Comparison of ENCODE assay signal across 1 cellular context in the genomic region with DNA sequence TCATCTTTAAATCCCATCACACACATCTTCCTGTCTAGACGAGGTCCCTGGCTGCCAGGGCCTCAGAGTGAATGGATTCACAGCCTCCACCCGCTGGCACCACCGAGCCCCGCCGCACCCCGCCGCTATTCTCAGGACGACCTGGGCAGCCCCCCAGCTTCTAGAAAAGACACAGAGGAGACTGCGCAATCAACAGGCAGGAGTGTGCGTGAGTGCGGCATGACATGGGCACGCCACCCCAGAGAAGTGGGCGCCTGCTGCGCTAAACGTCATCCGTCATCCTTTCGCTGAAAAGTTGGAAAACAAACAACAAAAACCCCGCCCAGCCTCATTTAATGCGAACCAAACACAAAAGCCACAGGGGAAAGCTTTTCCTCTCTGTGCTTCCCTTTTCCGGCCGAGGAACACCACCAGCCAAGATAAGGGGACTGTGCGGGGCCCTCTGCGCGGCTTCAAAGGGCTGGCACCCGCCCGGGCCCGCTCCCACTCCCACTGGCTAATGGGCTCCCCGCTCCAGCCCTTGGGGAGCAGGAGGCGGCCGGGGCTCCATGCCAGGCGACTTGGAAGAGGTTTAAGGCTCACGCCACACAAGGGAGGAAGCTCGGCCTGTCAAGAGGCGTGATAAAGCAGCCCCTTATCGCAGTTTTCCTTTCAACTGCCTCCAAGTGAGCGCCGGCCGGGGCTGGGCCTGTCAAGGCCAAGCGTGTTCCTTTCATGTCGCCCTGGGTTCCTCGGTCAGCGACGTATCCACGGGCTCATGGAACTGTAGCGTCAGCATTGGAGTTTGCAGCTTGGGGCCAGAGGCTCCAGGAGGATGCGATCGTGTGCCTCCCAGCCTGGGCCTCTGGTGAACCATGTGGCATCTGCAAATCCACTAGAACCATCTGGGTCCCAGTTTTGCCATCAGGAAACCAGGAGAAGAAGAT.
TF ChIP-seq lines count a peak whose summit lies in the region.

No MANE protein-coding gene starts in this region.

TF ChIP-seq in K562, 482 proteins besides CTCF, POLR2A, EP300 and RAD21 (continued from another document and continues in another):
- TF ChIP-seq, protein P1, sequence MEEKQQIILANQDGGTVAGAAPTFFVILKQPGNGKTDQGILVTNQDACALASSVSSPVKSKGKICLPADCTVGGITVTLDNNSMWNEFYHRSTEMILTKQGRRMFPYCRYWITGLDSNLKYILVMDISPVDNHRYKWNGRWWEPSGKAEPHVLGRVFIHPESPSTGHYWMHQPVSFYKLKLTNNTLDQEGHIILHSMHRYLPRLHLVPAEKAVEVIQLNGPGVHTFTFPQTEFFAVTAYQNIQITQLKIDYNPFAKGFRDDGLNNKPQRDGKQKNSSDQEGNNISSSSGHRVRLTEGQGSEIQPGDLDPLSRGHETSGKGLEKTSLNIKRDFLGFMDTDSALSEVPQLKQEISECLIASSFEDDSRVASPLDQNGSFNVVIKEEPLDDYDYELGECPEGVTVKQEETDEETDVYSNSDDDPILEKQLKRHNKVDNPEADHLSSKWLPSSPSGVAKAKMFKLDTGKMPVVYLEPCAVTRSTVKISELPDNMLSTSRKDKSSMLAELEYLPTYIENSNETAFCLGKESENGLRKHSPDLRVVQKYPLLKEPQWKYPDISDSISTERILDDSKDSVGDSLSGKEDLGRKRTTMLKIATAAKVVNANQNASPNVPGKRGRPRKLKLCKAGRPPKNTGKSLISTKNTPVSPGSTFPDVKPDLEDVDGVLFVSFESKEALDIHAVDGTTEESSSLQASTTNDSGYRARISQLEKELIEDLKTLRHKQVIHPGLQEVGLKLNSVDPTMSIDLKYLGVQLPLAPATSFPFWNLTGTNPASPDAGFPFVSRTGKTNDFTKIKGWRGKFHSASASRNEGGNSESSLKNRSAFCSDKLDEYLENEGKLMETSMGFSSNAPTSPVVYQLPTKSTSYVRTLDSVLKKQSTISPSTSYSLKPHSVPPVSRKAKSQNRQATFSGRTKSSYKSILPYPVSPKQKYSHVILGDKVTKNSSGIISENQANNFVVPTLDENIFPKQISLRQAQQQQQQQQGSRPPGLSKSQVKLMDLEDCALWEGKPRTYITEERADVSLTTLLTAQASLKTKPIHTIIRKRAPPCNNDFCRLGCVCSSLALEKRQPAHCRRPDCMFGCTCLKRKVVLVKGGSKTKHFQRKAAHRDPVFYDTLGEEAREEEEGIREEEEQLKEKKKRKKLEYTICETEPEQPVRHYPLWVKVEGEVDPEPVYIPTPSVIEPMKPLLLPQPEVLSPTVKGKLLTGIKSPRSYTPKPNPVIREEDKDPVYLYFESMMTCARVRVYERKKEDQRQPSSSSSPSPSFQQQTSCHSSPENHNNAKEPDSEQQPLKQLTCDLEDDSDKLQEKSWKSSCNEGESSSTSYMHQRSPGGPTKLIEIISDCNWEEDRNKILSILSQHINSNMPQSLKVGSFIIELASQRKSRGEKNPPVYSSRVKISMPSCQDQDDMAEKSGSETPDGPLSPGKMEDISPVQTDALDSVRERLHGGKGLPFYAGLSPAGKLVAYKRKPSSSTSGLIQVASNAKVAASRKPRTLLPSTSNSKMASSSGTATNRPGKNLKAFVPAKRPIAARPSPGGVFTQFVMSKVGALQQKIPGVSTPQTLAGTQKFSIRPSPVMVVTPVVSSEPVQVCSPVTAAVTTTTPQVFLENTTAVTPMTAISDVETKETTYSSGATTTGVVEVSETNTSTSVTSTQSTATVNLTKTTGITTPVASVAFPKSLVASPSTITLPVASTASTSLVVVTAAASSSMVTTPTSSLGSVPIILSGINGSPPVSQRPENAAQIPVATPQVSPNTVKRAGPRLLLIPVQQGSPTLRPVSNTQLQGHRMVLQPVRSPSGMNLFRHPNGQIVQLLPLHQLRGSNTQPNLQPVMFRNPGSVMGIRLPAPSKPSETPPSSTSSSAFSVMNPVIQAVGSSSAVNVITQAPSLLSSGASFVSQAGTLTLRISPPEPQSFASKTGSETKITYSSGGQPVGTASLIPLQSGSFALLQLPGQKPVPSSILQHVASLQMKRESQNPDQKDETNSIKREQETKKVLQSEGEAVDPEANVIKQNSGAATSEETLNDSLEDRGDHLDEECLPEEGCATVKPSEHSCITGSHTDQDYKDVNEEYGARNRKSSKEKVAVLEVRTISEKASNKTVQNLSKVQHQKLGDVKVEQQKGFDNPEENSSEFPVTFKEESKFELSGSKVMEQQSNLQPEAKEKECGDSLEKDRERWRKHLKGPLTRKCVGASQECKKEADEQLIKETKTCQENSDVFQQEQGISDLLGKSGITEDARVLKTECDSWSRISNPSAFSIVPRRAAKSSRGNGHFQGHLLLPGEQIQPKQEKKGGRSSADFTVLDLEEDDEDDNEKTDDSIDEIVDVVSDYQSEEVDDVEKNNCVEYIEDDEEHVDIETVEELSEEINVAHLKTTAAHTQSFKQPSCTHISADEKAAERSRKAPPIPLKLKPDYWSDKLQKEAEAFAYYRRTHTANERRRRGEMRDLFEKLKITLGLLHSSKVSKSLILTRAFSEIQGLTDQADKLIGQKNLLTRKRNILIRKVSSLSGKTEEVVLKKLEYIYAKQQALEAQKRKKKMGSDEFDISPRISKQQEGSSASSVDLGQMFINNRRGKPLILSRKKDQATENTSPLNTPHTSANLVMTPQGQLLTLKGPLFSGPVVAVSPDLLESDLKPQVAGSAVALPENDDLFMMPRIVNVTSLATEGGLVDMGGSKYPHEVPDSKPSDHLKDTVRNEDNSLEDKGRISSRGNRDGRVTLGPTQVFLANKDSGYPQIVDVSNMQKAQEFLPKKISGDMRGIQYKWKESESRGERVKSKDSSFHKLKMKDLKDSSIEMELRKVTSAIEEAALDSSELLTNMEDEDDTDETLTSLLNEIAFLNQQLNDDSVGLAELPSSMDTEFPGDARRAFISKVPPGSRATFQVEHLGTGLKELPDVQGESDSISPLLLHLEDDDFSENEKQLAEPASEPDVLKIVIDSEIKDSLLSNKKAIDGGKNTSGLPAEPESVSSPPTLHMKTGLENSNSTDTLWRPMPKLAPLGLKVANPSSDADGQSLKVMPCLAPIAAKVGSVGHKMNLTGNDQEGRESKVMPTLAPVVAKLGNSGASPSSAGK (IDR thresholded peaks at IDR 0.05): peak; percentile 89
- TF ChIP-seq XRCC5 (IDR thresholded peaks at IDR 0.05; ENCODE audit: low read depth, low read length) (peak; percentile 74), YY1 (IDR thresholded peaks at IDR 0.05; ENCODE audit: borderline replicate concordance in 1 of 3, control insufficient read depth in 1 of 3, extremely low read depth in 1 of 3, insufficient read depth in 3 of 3, insufficient read length in 1 of 3, insufficient replicate concordance in 2 of 3, low read depth in 1 of 3, low read length in 2 of 3) (peak in 1 of 3 experiments; percentile 39), ZNF707 (CRISPR knock-in tag; conservative IDR thresholded peaks at IDR 0.05) (0 out of 2 replicates have a peak, but pooled peaks have one; percentile 9), L3MBTL2 (IDR thresholded peaks at IDR 0.05) (peak; percentile 89), ZNF324 (CRISPR knock-in tag; IDR thresholded peaks at IDR 0.05) (0 out of 2 replicates have a peak, but pooled peaks have one; percentile 42), HDAC2 (IDR thresholded peaks at IDR 0.05) (0 out of 2 replicates have a peak, but pooled peaks have one; percentile 66), ERF (CRISPR knock-in tag; IDR thresholded peaks at IDR 0.05) (peak; percentile 42; the same call in 1 of the 2 replicates), MYNN (IDR thresholded peaks at IDR 0.05) (peak; percentile 32; the same call in 1 of the 2 replicates), MYNN (CRISPR knock-in tag; IDR thresholded peaks at IDR 0.05) (no peak), CBFB (CRISPR knock-in tag; IDR thresholded peaks at IDR 0.05) (no peak), BRD4 (IDR thresholded peaks at IDR 0.05) (no peak; the same call in 1 of the 2 replicates), CBX1 (IDR thresholded peaks at IDR 0.05; ENCODE audit: low read depth) (0 out of 2 replicates have a peak, but pooled peaks have one; percentile 21), ZNF583 (CRISPR knock-in tag; IDR thresholded peaks at IDR 0.05) (peak; percentile 63; the same call in 1 of the 2 replicates), ZNF316 (IDR thresholded peaks at IDR 0.05) (peak; percentile 57), ZBTB8A (IDR thresholded peaks at IDR 0.05; ENCODE audit: partially characterized antibody) (no peak), SUPT5H (IDR thresholded peaks at IDR 0.05) (peak; percentile 61; the same call in 1 of the 2 replicates), SNIP1 (IDR thresholded peaks at IDR 0.05; ENCODE audit: low read depth) (no peak), ZNF668 (CRISPR knock-in tag; IDR thresholded peaks at IDR 0.05) (no peak), PHF8 (IDR thresholded peaks at IDR 0.05; ENCODE audit: borderline replicate concordance, low read length) (peak; percentile 58; the same call in 1 of the 2 replicates), DMBX1 (CRISPR knock-in tag; IDR thresholded peaks at IDR 0.05; ENCODE audit: borderline replicate concordance) (peak; percentile 68; the same call in 1 of the 2 replicates), SMAD4 (CRISPR knock-in tag; conservative IDR thresholded peaks at IDR 0.05) (0 out of 2 replicates have a peak, but pooled peaks have one; percentile 74), BHLHE40 (IDR thresholded peaks at IDR 0.05; ENCODE audit: low read length) (peak; percentile 67), GATAD2B (IDR thresholded peaks at IDR 0.05; ENCODE audit: borderline replicate concordance) (0 out of 2 replicates have a peak, but pooled peaks have one; percentile 22), SRF (CRISPR knock-in tag; IDR thresholded peaks at IDR 0.05) (peak in 1 of 2 experiments; percentile 62; a peak in 1 of 4 replicates), CCNT2 (IDR thresholded peaks at IDR 0.05; ENCODE audit: borderline replicate concordance, extremely low read depth, insufficient read length, low read depth, low read length) (peak; percentile 65)
- TF ChIP-seq, protein P2, sequence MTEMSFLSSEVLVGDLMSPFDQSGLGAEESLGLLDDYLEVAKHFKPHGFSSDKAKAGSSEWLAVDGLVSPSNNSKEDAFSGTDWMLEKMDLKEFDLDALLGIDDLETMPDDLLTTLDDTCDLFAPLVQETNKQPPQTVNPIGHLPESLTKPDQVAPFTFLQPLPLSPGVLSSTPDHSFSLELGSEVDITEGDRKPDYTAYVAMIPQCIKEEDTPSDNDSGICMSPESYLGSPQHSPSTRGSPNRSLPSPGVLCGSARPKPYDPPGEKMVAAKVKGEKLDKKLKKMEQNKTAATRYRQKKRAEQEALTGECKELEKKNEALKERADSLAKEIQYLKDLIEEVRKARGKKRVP (CRISPR knock-in tag; IDR thresholded peaks at IDR 0.05): no peak
- TF ChIP-seq, protein P3, sequence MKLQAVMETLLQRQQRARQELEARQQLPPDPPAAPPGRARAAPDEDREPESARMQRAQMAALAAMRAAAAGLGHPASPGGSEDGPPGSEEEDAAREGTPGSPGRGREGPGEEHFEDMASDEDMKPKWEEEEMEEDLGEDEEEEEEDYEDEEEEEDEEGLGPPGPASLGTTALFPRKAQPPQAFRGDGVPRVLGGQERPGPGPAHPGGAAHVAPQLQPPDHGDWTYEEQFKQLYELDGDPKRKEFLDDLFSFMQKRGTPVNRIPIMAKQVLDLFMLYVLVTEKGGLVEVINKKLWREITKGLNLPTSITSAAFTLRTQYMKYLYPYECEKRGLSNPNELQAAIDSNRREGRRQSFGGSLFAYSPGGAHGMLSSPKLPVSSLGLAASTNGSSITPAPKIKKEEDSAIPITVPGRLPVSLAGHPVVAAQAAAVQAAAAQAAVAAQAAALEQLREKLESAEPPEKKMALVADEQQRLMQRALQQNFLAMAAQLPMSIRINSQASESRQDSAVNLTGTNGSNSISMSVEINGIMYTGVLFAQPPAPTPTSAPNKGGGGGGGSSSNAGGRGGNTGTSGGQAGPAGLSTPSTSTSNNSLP (IDR thresholded peaks at IDR 0.05; ENCODE audit: borderline replicate concordance, low read depth, low read length): no peak
- TF ChIP-seq, protein P4, sequence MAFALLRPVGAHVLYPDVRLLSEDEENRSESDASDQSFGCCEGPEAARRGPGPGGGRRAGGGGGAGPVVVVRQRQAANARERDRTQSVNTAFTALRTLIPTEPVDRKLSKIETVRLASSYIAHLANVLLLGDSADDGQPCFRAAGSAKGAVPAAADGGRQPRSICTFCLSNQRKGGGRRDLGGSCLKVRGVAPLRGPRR (CRISPR knock-in tag; IDR thresholded peaks at IDR 0.05): no peak
- TF ChIP-seq, protein P5, sequence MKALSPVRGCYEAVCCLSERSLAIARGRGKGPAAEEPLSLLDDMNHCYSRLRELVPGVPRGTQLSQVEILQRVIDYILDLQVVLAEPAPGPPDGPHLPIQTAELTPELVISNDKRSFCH (CRISPR knock-in tag; IDR thresholded peaks at IDR 0.05): no peak
- TF ChIP-seq, protein P5 (tag; IDR thresholded peaks at IDR 0.05): peak; percentile 77
- TF ChIP-seq, protein P6, sequence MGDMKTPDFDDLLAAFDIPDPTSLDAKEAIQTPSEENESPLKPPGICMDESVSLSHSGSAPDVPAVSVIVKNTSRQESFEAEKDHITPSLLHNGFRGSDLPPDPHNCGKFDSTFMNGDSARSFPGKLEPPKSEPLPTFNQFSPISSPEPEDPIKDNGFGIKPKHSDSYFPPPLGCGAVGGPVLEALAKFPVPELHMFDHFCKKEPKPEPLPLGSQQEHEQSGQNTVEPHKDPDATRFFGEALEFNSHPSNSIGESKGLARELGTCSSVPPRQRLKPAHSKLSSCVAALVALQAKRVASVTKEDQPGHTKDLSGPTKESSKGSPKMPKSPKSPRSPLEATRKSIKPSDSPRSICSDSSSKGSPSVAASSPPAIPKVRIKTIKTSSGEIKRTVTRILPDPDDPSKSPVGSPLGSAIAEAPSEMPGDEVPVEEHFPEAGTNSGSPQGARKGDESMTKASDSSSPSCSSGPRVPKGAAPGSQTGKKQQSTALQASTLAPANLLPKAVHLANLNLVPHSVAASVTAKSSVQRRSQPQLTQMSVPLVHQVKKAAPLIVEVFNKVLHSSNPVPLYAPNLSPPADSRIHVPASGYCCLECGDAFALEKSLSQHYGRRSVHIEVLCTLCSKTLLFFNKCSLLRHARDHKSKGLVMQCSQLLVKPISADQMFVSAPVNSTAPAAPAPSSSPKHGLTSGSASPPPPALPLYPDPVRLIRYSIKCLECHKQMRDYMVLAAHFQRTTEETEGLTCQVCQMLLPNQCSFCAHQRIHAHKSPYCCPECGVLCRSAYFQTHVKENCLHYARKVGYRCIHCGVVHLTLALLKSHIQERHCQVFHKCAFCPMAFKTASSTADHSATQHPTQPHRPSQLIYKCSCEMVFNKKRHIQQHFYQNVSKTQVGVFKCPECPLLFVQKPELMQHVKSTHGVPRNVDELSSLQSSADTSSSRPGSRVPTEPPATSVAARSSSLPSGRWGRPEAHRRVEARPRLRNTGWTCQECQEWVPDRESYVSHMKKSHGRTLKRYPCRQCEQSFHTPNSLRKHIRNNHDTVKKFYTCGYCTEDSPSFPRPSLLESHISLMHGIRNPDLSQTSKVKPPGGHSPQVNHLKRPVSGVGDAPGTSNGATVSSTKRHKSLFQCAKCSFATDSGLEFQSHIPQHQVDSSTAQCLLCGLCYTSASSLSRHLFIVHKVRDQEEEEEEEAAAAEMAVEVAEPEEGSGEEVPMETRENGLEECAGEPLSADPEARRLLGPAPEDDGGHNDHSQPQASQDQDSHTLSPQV (IDR thresholded peaks at IDR 0.05): peak; percentile 94
- TF ChIP-seq, protein P7, sequence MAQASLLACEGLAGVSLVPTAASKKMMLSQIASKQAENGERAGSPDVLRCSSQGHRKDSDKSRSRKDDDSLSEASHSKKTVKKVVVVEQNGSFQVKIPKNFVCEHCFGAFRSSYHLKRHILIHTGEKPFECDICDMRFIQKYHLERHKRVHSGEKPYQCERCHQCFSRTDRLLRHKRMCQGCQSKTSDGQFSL (CRISPR knock-in tag; IDR thresholded peaks at IDR 0.05): no peak
- TF ChIP-seq, protein P7 (tag; IDR thresholded peaks at IDR 0.05): 0 out of 4 replicates have a peak, but pooled peaks of 1 of the 2 experiments have one; percentile 6
